Comparison of ENCODE assay signal across 10 cellular contexts in the genomic region with DNA sequence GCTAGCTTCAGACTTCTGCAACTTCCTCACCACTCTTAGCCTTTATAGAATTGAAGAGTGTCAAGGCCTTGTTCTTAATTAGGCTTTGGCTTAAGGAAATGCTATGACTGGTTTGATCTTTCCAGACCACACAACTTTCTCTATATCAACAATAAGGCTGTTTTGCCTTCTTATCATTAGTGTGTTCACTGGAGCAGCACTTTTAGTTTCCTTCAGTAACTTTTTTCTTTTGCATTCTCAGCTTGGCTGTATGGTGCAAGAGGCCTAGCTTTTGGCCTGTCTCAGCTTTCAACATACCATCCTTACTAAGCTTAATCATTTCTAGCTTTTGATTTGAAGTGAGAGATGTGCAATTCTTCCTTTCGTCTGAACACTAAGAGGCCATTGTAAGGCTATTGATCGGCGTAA. TPM values are rescaled to one million over a fixed set of nuclear protein-coding genes. Genes with fewer than 3 reads are reported as not detected.
DNase-seq lines count a peak whose midpoint lies in the region; ATAC-seq and TF ChIP-seq lines count a peak whose summit lies in the region.
"Had no signal": no experiment of that assay in that cellular context is flagged by ENCODE, and none has a peak within 500 bp of the region (broad histone marks: within the 10 kb centered on the region; RNA-seq: fewer than 3 reads in every experiment).

No MANE protein-coding gene starts in this region.

- TF ChIP-seq CTCF in GM10248 (IDR thresholded peaks at IDR 0.05; ENCODE audit: control extremely low read depth, extremely low read depth, low read depth, missing control alignments) = no peak

- POLR2A ChIA-PET in GM10248 (lab: Yijun Ruan, JAX) = interaction anchor here (0.6 kb wide), 1 partner anchor 1124 kb away, joined by 3 read pairs; the partner anchor contains the start of gene BCL10

- CTCF ChIA-PET in GM10248 (lab: Yijun Ruan, JAX) = interaction anchor here (1.0 to 3.4 kb wide), 5 partner anchors 11 to 468 kb away, joined by 3 to 12 read pairs (median 4); no protein-coding TSS in a partner anchor

- intact Hi-C loops in sciatic nerve (cut with DNase I) = no loop called here

- peak; percentile 69 for DNase-seq in GF-D8 (lab: John Stamatoyannopoulos, UW)
- DNase-seq in amniotic epithelial cell (ENCODE audit: low read depth) = peak; percentile 28
- DNase-seq in NCI-H1092 treated with DMSO at 0.1 percent for 48 hours (lab: John Stamatoyannopoulos, UW) = no peak
- DNase-seq in amygdala (lab: John Stamatoyannopoulos, UW) = no peak
- no peak for DNase-seq in GM10248 (ENCODE audit: extremely low spot score)
- no peak for DNase-seq in sciatic nerve (ENCODE audit: low spot score)
- DNase-seq: NCI-H146 had no signal

- ATAC-seq in GM19455 (IDR thresholded peaks at IDR 0.05; ENCODE audit: unreplicated experiment) (peak; percentile 63), HG03139 (IDR thresholded peaks at IDR 0.05; ENCODE audit: unreplicated experiment) (peak; percentile 71), sciatic nerve (no peak)
- ATAC-seq: WTC11 had no signal

RNA-seq across cellular contexts. Expression of gene PRKACB, which starts 8.6 kb away (rescaled TPM):
- total RNA-seq in sciatic nerve = 28.0 TPM

Comparison
In these comparisons a context has a peak if more than half of its experiments do, and no peak if none do; other contexts are left out.
1. DNase-seq: peak in GF-D8 (single experiment) and amniotic epithelial cell (single experiment); none in NCI-H1092 treated with DMSO at 0.1 percent for 48 hours (single experiment), amygdala (0 of 56), GM10248 (single experiment) and sciatic nerve (single experiment).